12 cellular contexts compared by ENCODE assay signal in genomic region chr2:150624001-150624401, GRCh38.
DNase-seq lines count a peak whose midpoint lies in the region; ATAC-seq and TF ChIP-seq lines count a peak whose summit lies in the region.
"Had no signal": no experiment of that assay in that cellular context is flagged by ENCODE, and none has a peak within 500 bp of the region (broad histone marks: within the 10 kb centered on the region; RNA-seq: fewer than 3 reads in every experiment).

No MANE protein-coding gene starts in this region.

- H3K9ac ChIP-seq in endodermal cell (ENCODE audit: extremely low read depth, low read length, poor library complexity, severe bottlenecking): no peak overlapping the region
- no peak overlapping the region for H3K9ac ChIP-seq in colonic mucosa (ENCODE audit: low read depth in 2 of 2, low read length in 2 of 2)

- no peaks in the 10 kb centered on the region for H3K27me3 ChIP-seq in cardiac muscle cell
- H3K27me3 ChIP-seq in right cardiac atrium (ENCODE audit: control insufficient read depth, insufficient read depth): no peaks in the 10 kb centered on the region
- no peaks in the 10 kb centered on the region for H3K27me3 ChIP-seq in endodermal cell (ENCODE audit: control insufficient read depth, insufficient read depth, low read length, poor library complexity, severe bottlenecking)
- no peaks in the 10 kb centered on the region for H3K27me3 ChIP-seq in aorta (ENCODE audit: control insufficient read depth in 1 of 2, insufficient read depth in 2 of 2, low read length in 1 of 2)
- no peaks in the 10 kb centered on the region for H3K27me3 ChIP-seq in colonic mucosa
- H3K27me3 ChIP-seq: gastrocnemius medialis had no signal

- WGBS in right cardiac atrium: 52% methylated on average over 5 of the region's 5 CpGs
- 92% methylated on average over 4 of the region's 5 CpGs; no CpG with 5 or more reads in 1 of the 2 experiments for WGBS in endodermal cell (ENCODE audit: insufficient coverage in 1 of 2, insufficient read length in 1 of 2), 2 experiments
- WGBS in aorta, 2 donors: 73% methylated on average over 5 of the region's 5 CpGs

- H3K36me3 ChIP-seq in cardiac muscle cell (no peaks in the 10 kb centered on the region), endodermal cell (ENCODE audit: control insufficient read depth, insufficient read depth, low read length) (no peaks in the 10 kb centered on the region), aorta (ENCODE audit: control insufficient read depth in 1 of 2, insufficient read depth in 2 of 2, low read length in 1 of 2) (no peaks in the 10 kb centered on the region), colonic mucosa (no peaks in the 10 kb centered on the region)
- H3K36me3 ChIP-seq: gastrocnemius medialis had no signal

- DNase-seq in cardiac muscle cell (ENCODE audit: low read depth in 1 of 2, low spot score in 1 of 2) (peak; percentile 15 to 33), right cardiac atrium (no peak), KBM-7 (peak; percentile 11), endodermal cell (no peak), aorta (no peak), colonic mucosa (no peak), DMS79 (lab: John Stamatoyannopoulos, UW) (no peak), GM10266 (ENCODE audit: extremely low spot score) (no peak)
- DNase-seq: activated CD4-positive, alpha-beta memory T cell treated with anti-CD3 and anti-CD28 coated beads, Interleukin-2, amount 10 ng/mL, durations not matched to agents 7 days and 5 days; gastrocnemius medialis; NCI-H1105 treated with DMSO at 0.1 percent for 48 hours; SIG-M5 had no signal

- H3K9me3 ChIP-seq in cardiac muscle cell (ENCODE audit: low read depth) (no peaks in the 10 kb centered on the region), right cardiac atrium (ENCODE audit: control insufficient read depth, low read length) (no peaks in the 10 kb centered on the region), endodermal cell (ENCODE audit: control insufficient read depth, low read length) (peaks cover 10% of the 10 kb centered on the region), aorta (ENCODE audit: control insufficient read depth, low read length) (no peaks in the 10 kb centered on the region), colonic mucosa (no peaks in the 10 kb centered on the region)
- H3K9me3 ChIP-seq: gastrocnemius medialis had no signal

- intact Hi-C loops in right cardiac atrium (cut with DNase I) (no loop called here), aorta (cut with DNase I) (loop anchor here in 1 of 2 donors (5.0 kb wide), 1 partner anchor 38 kb away; no protein-coding TSS in a partner anchor), colonic mucosa (cut with DNase I) (no loop called here)

- TF ChIP-seq CTCF in cardiac muscle cell (IDR thresholded peaks at IDR 0.05; ENCODE audit: low read depth, low read length) (no peak), endodermal cell (conservative IDR thresholded peaks at IDR 0.05) (no peak), colonic mucosa (IDR thresholded peaks at IDR 0.05) (no peak), GM10266 (IDR thresholded peaks at IDR 0.05; ENCODE audit: control insufficient read depth, insufficient read depth, low read depth, missing control alignments) (no peak)

- peaks cover 5% of the 10 kb centered on the region for H3K4me1 Mint-ChIP-seq in endodermal cell
- H3K4me1 Mint-ChIP-seq: activated CD4-positive, alpha-beta memory T cell treated with anti-CD3 and anti-CD28 coated beads, Interleukin-2, amount 10 ng/mL, durations not matched to agents 7 days and 5 days had no signal

- no peak overlapping the region for H3K4me3 Mint-ChIP-seq in endodermal cell
- H3K4me3 Mint-ChIP-seq: activated CD4-positive, alpha-beta memory T cell treated with anti-CD3 and anti-CD28 coated beads, Interleukin-2, amount 10 ng/mL, durations not matched to agents 7 days and 5 days had no signal

- H3K4me3 ChIP-seq in cardiac muscle cell (no peak overlapping the region), right cardiac atrium (ENCODE audit: low read length) (no peak overlapping the region), endodermal cell (ENCODE audit: low read length) (no peak overlapping the region), aorta (ENCODE audit: low read length in 2 of 2) (no peak overlapping the region), colonic mucosa (no peak overlapping the region)
- H3K4me3 ChIP-seq: gastrocnemius medialis had no signal

- ATAC-seq in right cardiac atrium (no peak), aorta (ENCODE audit: low FRiP score) (no peak)
- ATAC-seq: gastrocnemius medialis had no signal

- H3K36me3 Mint-ChIP-seq in endodermal cell (ENCODE audit: low read depth): no peaks in the 10 kb centered on the region

- H3K27me3 Mint-ChIP-seq in endodermal cell (ENCODE audit: insufficient read depth): no peaks in the 10 kb centered on the region
- H3K27me3 Mint-ChIP-seq: activated CD4-positive, alpha-beta memory T cell treated with anti-CD3 and anti-CD28 coated beads, Interleukin-2, amount 10 ng/mL, durations not matched to agents 7 days and 5 days had no signal

- H3K27ac ChIP-seq in cardiac muscle cell: no peak overlapping the region
- no peak overlapping the region for H3K27ac ChIP-seq in right cardiac atrium (ENCODE audit: low read length)
- H3K27ac ChIP-seq in endodermal cell (ENCODE audit: low read depth, low read length): peak overlapping the region; percentile 9
- no peak overlapping the region for H3K27ac ChIP-seq in aorta (ENCODE audit: low read depth in 1 of 2, low read length in 2 of 2)
- no peak overlapping the region for H3K27ac ChIP-seq in colonic mucosa
- H3K27ac ChIP-seq: gastrocnemius medialis had no signal

- H3K27ac Mint-ChIP-seq in endodermal cell: no peak overlapping the region
- H3K27ac Mint-ChIP-seq: activated CD4-positive, alpha-beta memory T cell treated with anti-CD3 and anti-CD28 coated beads, Interleukin-2, amount 10 ng/mL, durations not matched to agents 7 days and 5 days had no signal

- H3K4me1 ChIP-seq in cardiac muscle cell (ENCODE audit: low read depth) (no peaks in the 10 kb centered on the region), right cardiac atrium (ENCODE audit: control insufficient read depth, insufficient read depth, low read length) (peaks cover 9% of the 10 kb centered on the region), endodermal cell (ENCODE audit: control insufficient read depth, insufficient read depth, low read length) (no peaks in the 10 kb centered on the region), aorta (ENCODE audit: control insufficient read depth in 1 of 2, insufficient read depth in 2 of 2, low read length in 2 of 2) (peaks cover 0 to 3% of the 10 kb centered on the region in 2 donors), colonic mucosa (no peaks in the 10 kb centered on the region)

- no peaks in the 10 kb centered on the region for H3K9me3 Mint-ChIP-seq in endodermal cell
- H3K9me3 Mint-ChIP-seq: activated CD4-positive, alpha-beta memory T cell treated with anti-CD3 and anti-CD28 coated beads, Interleukin-2, amount 10 ng/mL, durations not matched to agents 7 days and 5 days had no signal

- in situ Hi-C loops in KBM-7 (cut with MboI; ENCODE audit: low pct_unique_long_range_greater_than_20kb, low sequenced_read_pairs): no loop called here

Comparison
In these comparisons a context has a peak if more than half of its experiments do, and no peak if none do; other contexts are left out.
1. DNase-seq: peak in cardiac muscle cell (2 of 2) and KBM-7 (single experiment); none in right cardiac atrium (0 of 3), endodermal cell (single experiment), aorta (0 of 2), colonic mucosa (single experiment), DMS79 (single experiment) and GM10266 (single experiment).